ENCODE assay signal across 8 cellular contexts in genomic region chr7:88219781-88220747, GRCh38. TPM values are rescaled to one million over a fixed set of nuclear protein-coding genes. Genes with fewer than 3 reads are reported as not detected.
DNase-seq lines count a peak whose midpoint lies in the region; ATAC-seq and TF ChIP-seq lines count a peak whose summit lies in the region.

Gene SRI (minus strand): TSS chr7:88220038. CDS start chr7:88220026, 12 bp downstream.

- H3K9ac ChIP-seq in BLaER1 treated with 17β-estradiol and CSF1 and Interleukin-3, amounts not matched to agents 10 nM and 100 nM: peak within 1 kb of the TSS; percentile 92 to 99 (median 96)

- H3K9me3 Mint-ChIP-seq in activated CD4-positive, alpha-beta T cell treated with anti-CD3 and anti-CD28 coated beads, Interleukin-2, amount 10 ng/mL, durations not matched to agents 24 days and 14 days: no peaks in the 10 kb centered on the region

- TF ChIP-seq POLR2A in GM19193 (IDR thresholded peaks at IDR 0.05; ENCODE audit: extremely low read depth, insufficient read depth, insufficient read length): peak; percentile 79

- peaks cover 28% of the 10 kb centered on the region for H3K4me1 Mint-ChIP-seq in activated CD4-positive, alpha-beta T cell treated with anti-CD3 and anti-CD28 coated beads, Interleukin-2, amount 10 ng/mL, durations not matched to agents 24 days and 14 days

- H3K4me1 ChIP-seq in BLaER1 treated with 17β-estradiol and CSF1 and Interleukin-3, amounts not matched to agents 10 nM and 100 nM: peaks cover 20 to 35% (median 25%) of the 10 kb centered on the region in 10 experiments
- H3K4me1 ChIP-seq in left lung: peaks cover 12 to 39% of the 10 kb centered on the region in 2 donors

- peaks cover 13 to 34% (median 22%) of the 10 kb centered on the region in 11 experiments; a peak in 17 of 22 replicates for H4K20me1 ChIP-seq in BLaER1 treated with 17β-estradiol and CSF1 and Interleukin-3, amounts not matched to agents 10 nM and 100 nM

- H3K4me3 ChIP-seq in BLaER1 treated with 17β-estradiol and CSF1 and Interleukin-3, amounts not matched to agents 10 nM and 100 nM: peak within 1 kb of the TSS; percentile 65 to 92 (median 86)
- H3K4me3 ChIP-seq in coronary artery (peak within 1 kb of the TSS; percentile 85), left lung (peak within 1 kb of the TSS; percentile 96 to 97)

- peak within 1 kb of the TSS; percentile 96 for H3K27ac Mint-ChIP-seq in activated CD4-positive, alpha-beta T cell treated with anti-CD3 and anti-CD28 coated beads, Interleukin-2, amount 10 ng/mL, durations not matched to agents 24 days and 14 days

- ATAC-seq in HG03432 (IDR thresholded peaks at IDR 0.05; ENCODE audit: unreplicated experiment): peak; percentile 78
- peak; percentile 98 for ATAC-seq in left lung

- H3K4me2 ChIP-seq in BLaER1 treated with 17β-estradiol and CSF1 and Interleukin-3, amounts not matched to agents 10 nM and 100 nM: peak within 1 kb of the TSS; percentile 85 to 97 (median 91)

- TF ChIP-seq CTCF in coronary artery (IDR thresholded peaks at IDR 0.05): peak; percentile 95
- TF ChIP-seq CTCF in left lung (IDR thresholded peaks at IDR 0.05): peak; percentile 94 to 100

- peaks cover 0 to 6% (median 0%) of the 10 kb centered on the region in 11 experiments; a peak in 2 of 22 replicates for H3K27me3 ChIP-seq in BLaER1 treated with 17β-estradiol and CSF1 and Interleukin-3, amounts not matched to agents 10 nM and 100 nM
- no peaks in the 10 kb centered on the region for H3K27me3 ChIP-seq in left lung

- H3K4me3 Mint-ChIP-seq in activated CD4-positive, alpha-beta T cell treated with anti-CD3 and anti-CD28 coated beads, Interleukin-2, amount 10 ng/mL, durations not matched to agents 24 days and 14 days: peak within 1 kb of the TSS; percentile 90

- H3K9me3 ChIP-seq in BLaER1 treated with 17β-estradiol and CSF1 and Interleukin-3, amounts not matched to agents 10 nM and 100 nM (replicated peaks in 1 of 11): no peaks in the 10 kb centered on the region
- H3K9me3 ChIP-seq in left lung: no peaks in the 10 kb centered on the region

- peaks cover 3% of the 10 kb centered on the region for H3K27me3 Mint-ChIP-seq in activated CD4-positive, alpha-beta T cell treated with anti-CD3 and anti-CD28 coated beads, Interleukin-2, amount 10 ng/mL, durations not matched to agents 24 days and 14 days

- H3K27ac ChIP-seq in BLaER1 treated with 17β-estradiol and CSF1 and Interleukin-3, amounts not matched to agents 10 nM and 100 nM: peak within 1 kb of the TSS; percentile 92 to 97 (median 95)
- H3K27ac ChIP-seq in coronary artery (peak within 1 kb of the TSS; percentile 87 to 96), left lung (peak within 1 kb of the TSS; percentile 89 to 92)

- H3K36me3 Mint-ChIP-seq in activated CD4-positive, alpha-beta T cell treated with anti-CD3 and anti-CD28 coated beads, Interleukin-2, amount 10 ng/mL, durations not matched to agents 24 days and 14 days (ENCODE audit: low read depth): peaks cover 23% of the 10 kb centered on the region

- intact Hi-C loops in activated CD4-positive, alpha-beta T cell treated with anti-CD3 and anti-CD28 coated beads, Interleukin-2, amount 10 ng/mL, durations not matched to agents 24 days and 14 days (cut with micrococcal nuclease): loop anchor here (5.0 kb wide), 1 partner anchor 1387 kb away; no protein-coding TSS in a partner anchor
- intact Hi-C loops in left lung (cut with DNase I): no loop called here

- DNase-seq in NCI-H524 (lab: John Stamatoyannopoulos, UW) (peak; percentile 79 to 86), coronary artery (ENCODE audit: low spot score) (peak; percentile 88), left lung (peak; percentile 88 to 99)
- DNase-seq in activated CD4-positive, alpha-beta T cell treated with anti-CD3 and anti-CD28 coated beads, Interleukin-2, amount 10 ng/mL, durations not matched to agents 24 days and 14 days: peak; percentile 97
- peak; percentile 89 to 91 for DNase-seq in stimulated activated CD4-positive, alpha-beta T cell treated with anti-CD3 and anti-CD28 coated beads, Interleukin-2, amount 100 ng/mL, for 48 hours

- peaks cover 22 to 27% (median 26%) of the 10 kb centered on the region in 11 experiments for H3K36me3 ChIP-seq in BLaER1 treated with 17β-estradiol and CSF1 and Interleukin-3, amounts not matched to agents 10 nM and 100 nM
- peaks cover 0 to 16% of the 10 kb centered on the region in 2 donors for H3K36me3 ChIP-seq in left lung

RNA-seq across cellular contexts. Expression of gene SRI, which starts in this region (rescaled TPM):
- 188 and 207 TPM in 2 replicates for total RNA-seq in activated CD4-positive, alpha-beta T cell treated with anti-CD3 and anti-CD28 coated beads, Interleukin-2, amount 10 ng/mL, durations not matched to agents 24 days and 14 days
- 100 to 1,000 TPM; 121 to 124 TPM for total RNA-seq in left lung

Comparison
In these comparisons a context has a peak if more than half of its experiments do, and no peak if none do; other contexts are left out.
1. Peak in every context shown above with its lines: DNase-seq, ATAC-seq, H3K4me3 ChIP-seq and H3K27ac ChIP-seq.